Comparison of ENCODE assay signal across 13 cellular contexts in the genomic region with DNA sequence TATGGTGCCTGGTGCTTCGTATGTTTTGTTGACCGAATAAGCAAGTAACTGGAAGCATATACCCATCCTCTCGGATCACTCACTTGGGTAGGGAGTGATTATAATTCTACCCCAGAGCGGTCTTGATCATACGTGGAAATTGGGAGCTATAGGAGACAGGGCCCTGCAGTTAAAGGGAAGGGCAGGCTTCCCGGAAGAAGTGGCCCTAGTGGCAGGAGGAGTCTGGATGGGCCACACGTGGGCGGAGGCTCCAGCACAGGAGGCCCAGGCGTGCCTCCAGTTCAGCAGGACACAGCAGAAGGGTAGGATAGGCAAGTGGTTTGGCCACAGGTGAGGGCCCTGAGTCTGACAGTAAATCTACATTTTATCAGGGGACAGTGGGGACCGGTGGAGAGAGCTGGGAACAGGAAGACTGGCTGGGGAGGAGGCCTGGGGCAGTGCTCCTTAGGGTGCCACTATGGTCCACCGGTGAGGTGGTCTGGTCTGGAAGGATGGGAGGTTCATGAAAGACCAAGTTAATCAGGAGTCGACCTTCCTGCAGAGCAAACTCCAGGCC. TPM values are rescaled to one million over a fixed set of nuclear protein-coding genes. Genes with fewer than 3 reads are reported as not detected.
DNase-seq lines count a peak whose midpoint lies in the region; ATAC-seq, FAIRE-seq and TF ChIP-seq lines count a peak whose summit lies in the region.
"Had no signal": no experiment of that assay in that cellular context is flagged by ENCODE, and none has a peak within 500 bp of the region (broad histone marks: within the 10 kb centered on the region; RNA-seq: fewer than 3 reads in every experiment).

No MANE protein-coding gene starts in this region.

- H3K27ac Mint-ChIP-seq in CD4-positive, CD25-positive, alpha-beta regulatory T cell, result peak overlapping the region; percentile 20 to 94 (median 83)
- peak overlapping the region in 2 of 3 donors; percentile 63 to 94 for H3K27ac Mint-ChIP-seq in IgD-negative memory B cell

- peaks cover 6% of the 10 kb centered on the region for H3K79me1 ChIP-seq in H1 (ENCODE audit: low read depth, low read length)

- H3K56ac ChIP-seq in H1 (replicated peaks; ENCODE audit: insufficient read length, low read depth, low read length), result no peak overlapping the region

- CTCF ChIA-PET in H1 (lab: Charles Lee; ENCODE audit: partially characterized antibody), result interaction anchor here (0.7 to 1.6 kb wide), 9 partner anchors 8 to 318 kb away, joined by 3 to 7 read pairs (median 4); no protein-coding TSS in a partner anchor

- H3K9ac ChIP-seq in H1 (replicated peaks in 1 of 4; ENCODE audit: extremely low read depth in 1 of 4, low read depth in 3 of 4, low read length in 3 of 4) (peak overlapping the region in 1 of 4 experiments; percentile 7; a peak in 1 of 7 replicates), parathyroid adenoma (no peak overlapping the region)

- no peak for DNase-seq in CD4-positive, CD25-positive, alpha-beta regulatory T cell
- DNase-seq in H1 (ENCODE audit: low read depth in 1 of 2, low spot score in 2 of 2), result no peak
- no peak for DNase-seq in NCI-H1092 (lab: John Stamatoyannopoulos, UW)
- DNase-seq in Peyer's patch, result no peak
- DNase-seq: DMS 273 treated with DMSO at 0.1 percent for 48 hours, heart right ventricle, NCI-H345 had no signal

- H2BK5ac ChIP-seq in H1 (ENCODE audit: low read depth, low read length), result no peak overlapping the region; the same call in 1 of the 2 replicates

- no peak for FAIRE-seq in H1 (lab: Jason Lieb, UNC)
- FAIRE-seq: colon had no signal

- H2BK12ac ChIP-seq in H1 (ENCODE audit: low read depth, low read length), result peak overlapping the region; percentile 84

- H3K79me2 ChIP-seq in H1 (ENCODE audit: control insufficient read depth in 1 of 2, insufficient read depth in 2 of 2, low read length in 2 of 2) (peaks cover 5 to 29% of the 10 kb centered on the region in 2 experiments; a peak in 3 of 4 replicates), parathyroid adenoma (no peaks in the 10 kb centered on the region)

- 0 out of 2 replicates have a peak overlapping the region, but pooled peaks have one; percentile 72 for H2BK15ac ChIP-seq in H1 (ENCODE audit: low read length)

- no peak for TF ChIP-seq CTCF in H1 (IDR thresholded peaks at IDR 0.05; ENCODE audit: control extremely low read depth in 1 of 3, insufficient read depth in 1 of 3, low read depth in 1 of 3, low read length in 3 of 3)
- no peak for TF ChIP-seq CTCF in parathyroid adenoma (IDR thresholded peaks at IDR 0.05)
- TF ChIP-seq CTCF in Peyer's patch (IDR thresholded peaks at IDR 0.05), result no peak

- peak overlapping the region; percentile 80 to 89 (median 82) for H3K4me3 Mint-ChIP-seq in CD4-positive, CD25-positive, alpha-beta regulatory T cell
- peak overlapping the region; percentile 38 to 87 (median 82) for H3K4me3 Mint-ChIP-seq in IgD-negative memory B cell

- H2AFZ ChIP-seq in H1 (ENCODE audit: low read length) (no peak overlapping the region), parathyroid adenoma (peak overlapping the region; percentile 92)

- H2BK120ac ChIP-seq in H1 (replicated peaks; ENCODE audit: low read depth, low read length), result no peak overlapping the region

- 89% methylated on average over 12 of the region's 12 CpGs; no CpG with 5 or more reads in 1 of the 2 experiments for WGBS in H1 (ENCODE audit: extremely low coverage in 1 of 2, insufficient coverage in 1 of 2, insufficient read length in 1 of 2, insufficient replicate concordance in 2 of 2, low coverage in 1 of 2, low lambda C conversion rate in 2 of 2, missing lambda C conversion rate in 1 of 2), 2 experiments

- H4K91ac ChIP-seq in H1 (replicated peaks; ENCODE audit: insufficient read length, low read length), result peak overlapping the region; percentile 70

- peaks cover 5% of the 10 kb centered on the region; the same call in 1 of the 2 replicates for H3K23me2 ChIP-seq in H1 (ENCODE audit: low read depth, low read length)

- H3K4me1 ChIP-seq in CD4-positive, CD25-positive, alpha-beta regulatory T cell (ENCODE audit: control insufficient read depth, insufficient read depth, low read length, poor library complexity, severe bottlenecking), result peaks cover 25% of the 10 kb centered on the region
- H3K4me1 ChIP-seq in H1 (replicated peaks in 1 of 4; ENCODE audit: control insufficient read depth in 3 of 4, insufficient read depth in 4 of 4, low read length in 3 of 4) (peaks cover 4 to 8% (median 7%) of the 10 kb centered on the region in 4 experiments; a peak in 5 of 7 replicates), parathyroid adenoma (peaks cover 9% of the 10 kb centered on the region), Peyer's patch (peaks cover 0 to 6% (median 4%) of the 10 kb centered on the region in 4 donors)

- no peaks in the 10 kb centered on the region for H3K36me3 Mint-ChIP-seq in CD4-positive, CD25-positive, alpha-beta regulatory T cell
- no peaks in the 10 kb centered on the region for H3K36me3 Mint-ChIP-seq in IgD-negative memory B cell

- no peak overlapping the region for H4K8ac ChIP-seq in H1 (ENCODE audit: extremely low read depth, insufficient read depth, low read length)

- H3K14ac ChIP-seq in H1 (ENCODE audit: insufficient read length), result no peak overlapping the region

- POLR2A ChIA-PET in H1 (lab: Charles Lee; ENCODE audit: partially characterized antibody), result interaction anchor here (1.0 to 3.1 kb wide), 8 partner anchors 8 to 99 kb away, joined by 3 to 18 read pairs (median 5); no protein-coding TSS in a partner anchor

- ATAC-seq in CD4-positive, CD25-positive, alpha-beta regulatory T cell (ENCODE audit: low read depth in 2 of 2), result no peak
- ATAC-seq in GM19455 (IDR thresholded peaks at IDR 0.05; ENCODE audit: unreplicated experiment) (no peak), HG02840 (IDR thresholded peaks at IDR 0.05; ENCODE audit: low FRiP score, unreplicated experiment) (no peak)

- H3K4me1 Mint-ChIP-seq in CD4-positive, CD25-positive, alpha-beta regulatory T cell, result peaks cover 0 to 35% (median 16%) of the 10 kb centered on the region in 4 donors
- peaks cover 5 to 10% (median 6%) of the 10 kb centered on the region in 3 donors for H3K4me1 Mint-ChIP-seq in IgD-negative memory B cell

- TF ChIP-seq POLR2A in H1 (IDR thresholded peaks at IDR 0.05; ENCODE audit: control extremely low read depth in 1 of 2, low read depth in 2 of 2, low read length in 2 of 2) (no peak), Peyer's patch (IDR thresholded peaks at IDR 0.05) (no peak)

- H3K36me3 ChIP-seq in CD4-positive, CD25-positive, alpha-beta regulatory T cell (ENCODE audit: control insufficient read depth, insufficient read depth, low read length), result no peaks in the 10 kb centered on the region
- H3K36me3 ChIP-seq in H1 (ENCODE audit: control insufficient read depth in 2 of 4, insufficient read depth in 4 of 4, low read length in 3 of 4), result no peaks in the 10 kb centered on the region
- H3K36me3 ChIP-seq in parathyroid adenoma (ENCODE audit: control insufficient read depth, insufficient read depth, low read length), result no peaks in the 10 kb centered on the region
- H3K36me3 ChIP-seq in Peyer's patch, result no peaks in the 10 kb centered on the region
- H3K36me3 ChIP-seq: heart right ventricle had no signal

- no peaks in the 10 kb centered on the region for H3K9me3 Mint-ChIP-seq in CD4-positive, CD25-positive, alpha-beta regulatory T cell
- no peaks in the 10 kb centered on the region for H3K9me3 Mint-ChIP-seq in IgD-negative memory B cell

- H3K4me2 ChIP-seq in H1 (ENCODE audit: insufficient read depth in 1 of 2, low read depth in 2 of 2, low read length in 2 of 2) (peak overlapping the region; percentile 65 to 67; a peak in 2 of 4 replicates), parathyroid adenoma (ENCODE audit: low read length) (no peak overlapping the region)

- H4K20me1 ChIP-seq in H1 (replicated peaks in 1 of 2; ENCODE audit: control insufficient read depth in 1 of 2, insufficient read depth in 2 of 2, low read length in 2 of 2), result no peaks in the 10 kb centered on the region

- peaks cover 4% of the 10 kb centered on the region for H3K27me3 Mint-ChIP-seq in CD4-positive, CD25-positive, alpha-beta regulatory T cell
- H3K27me3 Mint-ChIP-seq in IgD-negative memory B cell, result peaks cover 2% of the 10 kb centered on the region

- H2BK20ac ChIP-seq in H1 (ENCODE audit: low read length), result no peak overlapping the region

- H3K9me3 ChIP-seq in CD4-positive, CD25-positive, alpha-beta regulatory T cell (ENCODE audit: control insufficient read depth in 2 of 2, low read length in 2 of 2), result no peaks in the 10 kb centered on the region
- H3K9me3 ChIP-seq in H1 (ENCODE audit: insufficient read depth in 2 of 2, low read depth in 1 of 2, low read length in 1 of 2) (no peaks in the 10 kb centered on the region), parathyroid adenoma (ENCODE audit: control insufficient read depth, low read length) (no peaks in the 10 kb centered on the region), Peyer's patch (no peaks in the 10 kb centered on the region)
- H3K9me3 ChIP-seq: heart right ventricle had no signal

- no peak overlapping the region for H3K23ac ChIP-seq in H1 (ENCODE audit: insufficient read length)

- H4K5ac ChIP-seq in H1 (ENCODE audit: insufficient read length, low read depth, low read length), result no peak overlapping the region

- H3K27me3 ChIP-seq in CD4-positive, CD25-positive, alpha-beta regulatory T cell (ENCODE audit: control insufficient read depth, insufficient read depth, low read length), result no peaks in the 10 kb centered on the region
- H3K27me3 ChIP-seq in H1 (replicated peaks in 1 of 4; ENCODE audit: control insufficient read depth in 3 of 4, extremely low read depth in 1 of 4, insufficient read depth in 3 of 4, low read length in 3 of 4), result no peaks in the 10 kb centered on the region; a peak in 1 of 7 replicates
- no peaks in the 10 kb centered on the region for H3K27me3 ChIP-seq in parathyroid adenoma (ENCODE audit: control insufficient read depth, insufficient read depth, low read length)
- H3K27me3 ChIP-seq in Peyer's patch, result no peaks in the 10 kb centered on the region
- H3K27me3 ChIP-seq: heart right ventricle had no signal

- H2AK5ac ChIP-seq in H1 (ENCODE audit: low read depth, low read length), result peak overlapping the region; percentile 90; the same call in 1 of the 2 replicates

- no peak overlapping the region for H3K27ac ChIP-seq in CD4-positive, CD25-positive, alpha-beta regulatory T cell (ENCODE audit: insufficient read depth, low read length, poor library complexity, severe bottlenecking)
- no peak overlapping the region; the same call in 1 of the 2 replicates for H3K27ac ChIP-seq in H1 (ENCODE audit: low read depth, low read length)
- H3K27ac ChIP-seq in parathyroid adenoma, result no peak overlapping the region
- peak overlapping the region in 2 of 4 donors; percentile 95 to 100 for H3K27ac ChIP-seq in Peyer's patch

- no peak overlapping the region for H3K4me3 ChIP-seq in CD4-positive, CD25-positive, alpha-beta regulatory T cell (ENCODE audit: low read depth, low read length)
- H3K4me3 ChIP-seq in H1 (ENCODE audit: extremely low read depth in 1 of 4, insufficient read depth in 2 of 4, low read depth in 3 of 4, low read length in 4 of 4) (no peak overlapping the region), parathyroid adenoma (ENCODE audit: low read depth, low read length) (no peak overlapping the region), Peyer's patch (no peak overlapping the region)

- peak overlapping the region; percentile 19; the same call in 1 of the 2 replicates for H3K18ac ChIP-seq in H1 (ENCODE audit: extremely low read depth, low read length)

- TF ChIP-seq EP300 in H1 (IDR thresholded peaks at IDR 0.05; ENCODE audit: borderline replicate concordance in 1 of 2, low read depth in 2 of 2, low read length in 2 of 2), result no peak

- H3K4ac ChIP-seq in H1 (replicated peaks; ENCODE audit: insufficient read length, low read depth, low read length), result peak overlapping the region; percentile 10

- TF ChIP-seq RAD21 in H1 (IDR thresholded peaks at IDR 0.05 in 1 of 2, conservative IDR thresholded peaks at IDR 0.05 in 1 of 2; ENCODE audit: low read depth in 2 of 2, low read length in 2 of 2), result no peak

RNA-seq across cellular contexts. Expression of a gene that starts 23.5 kb away (rescaled TPM):
- total RNA-seq in CD4-positive, CD25-positive, alpha-beta regulatory T cell, result 79.4 TPM
- 10 to 100 TPM; 16.4 to 21.9 (median 19.0) TPM for polyA plus RNA-seq in CD4-positive, CD25-positive, alpha-beta regulatory T cell
- 17.7 TPM for polyA plus RNA-seq in IgD-negative memory B cell
- 106 and 119 TPM in 2 replicates for total RNA-seq in H1 (2021; fragmentation: NEBNext Ultra II Directional; extraction: Animal tissue kit (Norgen Biotek cat#: 25700))
- polyA plus RNA-seq in H1 (2011; rRNA removed), result 26.4 and 27.0 TPM in 2 replicates
- polyA plus RNA-seq in H1 (2011; cell fraction: cytosol; rRNA removed), result 40.1 TPM
- 32.3 TPM for polyA plus RNA-seq in H1 (2011; cell fraction: nucleus; rRNA removed)
- polyA plus RNA-seq in H1 (2012, experiment 1 of 2), result 46.8 to 85.4 TPM (median 55.0 TPM) in 4 replicates
- 12.3 TPM for polyA plus RNA-seq in H1 (2012, experiment 2 of 2)
- polyA plus RNA-seq in H1 (2013, experiment 1 of 2), result 140 TPM
- polyA plus RNA-seq in H1 (2013, experiment 2 of 2), result 143 TPM
- 36.6 and 40.1 TPM in 2 replicates for polyA minus RNA-seq in H1 (2011; rRNA and poly(A)+ RNA removed)
- polyA minus RNA-seq in H1 (2011; cell fraction: cytosol; rRNA and poly(A)+ RNA removed), result 36.2 TPM
- polyA minus RNA-seq in H1 (2011; cell fraction: nucleus; rRNA and poly(A)+ RNA removed), result 40.7 TPM
- total RNA-seq in Peyer's patch, result 10 to 100 TPM; 42.0 to 63.5 (median 50.9) TPM

RNA-seq across cellular contexts. Expression of a gene that starts 56.0 kb away (rescaled TPM):
- total RNA-seq in CD4-positive, CD25-positive, alpha-beta regulatory T cell, result not detected
- under 1 TPM; 0.09 to 0.35 (median 0.17) TPM for polyA plus RNA-seq in CD4-positive, CD25-positive, alpha-beta regulatory T cell
- polyA plus RNA-seq in IgD-negative memory B cell, result 6.5 TPM
- 0.61 and 0.94 TPM in 2 replicates for total RNA-seq in H1 (2021; fragmentation: NEBNext Ultra II Directional; extraction: Animal tissue kit (Norgen Biotek cat#: 25700))
- 0.60 and 0.82 TPM in 2 replicates for polyA plus RNA-seq in H1 (2011; rRNA removed)
- polyA plus RNA-seq in H1 (2011; cell fraction: cytosol; rRNA removed), result 0.37 TPM
- polyA plus RNA-seq in H1 (2011; cell fraction: nucleus; rRNA removed), result 1.0 TPM
- polyA plus RNA-seq in H1 (2012, experiment 1 of 2), result 0.39 to 1.5 TPM (median 0.71 TPM) in 4 replicates
- 1.3 TPM for polyA plus RNA-seq in H1 (2012, experiment 2 of 2)
- polyA plus RNA-seq in H1 (2013, experiment 1 of 2), result 0.61 TPM
- polyA plus RNA-seq in H1 (2013, experiment 2 of 2), result 0.55 TPM
- 0.07 and 0.19 TPM in 2 replicates for polyA minus RNA-seq in H1 (2011; rRNA and poly(A)+ RNA removed)
- not detected for polyA minus RNA-seq in H1 (2011; cell fraction: cytosol; rRNA and poly(A)+ RNA removed)
- polyA minus RNA-seq in H1 (2011; cell fraction: nucleus; rRNA and poly(A)+ RNA removed), result 1.5 TPM
- total RNA-seq in Peyer's patch, result 10 to 100 TPM; 13.2 to 96.5 (median 77.8) TPM
- total RNA-seq: LHCN-M2 had no signal
